23 cellular contexts compared by ENCODE assay signal in genomic region chr1:76802094-76802493, GRCh38.
DNase-seq lines count a peak whose midpoint lies in the region; ATAC-seq lines count a peak whose summit lies in the region.
"Had no signal": no experiment of that assay in that cellular context is flagged by ENCODE, and none has a peak within 500 bp of the region (broad histone marks: within the 10 kb centered on the region; RNA-seq: fewer than 3 reads in every experiment).

No MANE protein-coding gene starts in this region.

- intact Hi-C loops in right cardiac atrium (cut with DNase I) = no loop called here

- ATAC-seq in right cardiac atrium = no peak
- ATAC-seq: K562, PC-3, Right ventricle myocardium inferior had no signal

- H3K9me3 ChIP-seq in right cardiac atrium (ENCODE audit: control insufficient read depth, low read length) = no peaks in the 10 kb centered on the region
- H3K9me3 ChIP-seq: SJCRH30 had no signal

- no peaks in the 10 kb centered on the region for H3K4me1 ChIP-seq in right cardiac atrium (ENCODE audit: control insufficient read depth, insufficient read depth, low read length)

- no peaks in the 10 kb centered on the region for H3K27me3 ChIP-seq in right cardiac atrium (ENCODE audit: control insufficient read depth, insufficient read depth)
- H3K27me3 ChIP-seq: SJCRH30 had no signal

- no peak overlapping the region for H3K27ac ChIP-seq in right cardiac atrium (ENCODE audit: low read length)
- H3K27ac ChIP-seq: 22Rv1, GM23248, SJCRH30 had no signal

- DNase-seq in NCI-H146 (lab: John Stamatoyannopoulos, UW) (peak; percentile 12), NCI-H146 treated with DMSO at 0.1 percent for 48 hours (lab: John Stamatoyannopoulos, UW; ENCODE audit: unreplicated experiment) (no peak), NCI-H446 treated with DMSO at 0.1 percent for 48 hours (lab: John Stamatoyannopoulos, UW) (peak; percentile 69), RPMI7951 (ENCODE audit: low read depth) (peak; percentile 5), retina (peak; percentile 10), right cardiac atrium (no peak), NCI-H2029 (lab: John Stamatoyannopoulos, UW) (no peak)
- no peak for DNase-seq in stimulated activated CD4-positive, alpha-beta T cell treated with anti-CD3 and anti-CD28 coated beads, Interleukin-4, amount 100 ng/mL, for 24 hours
- DNase-seq: ACHN; Calu3; GM23248; H7; Kasumi-1; MV-4-11; NCI-H1105; NCI-H1436 treated with DMSO at 0.1 percent for 48 hours; NCI-H748 treated with DMSO at 0.1 percent for 48 hours; NK-92 treated with Interleukin-12 subunit alpha and Interleukin-12 subunit beta, amount 100 ng/mL, for 24 hours; PC-3; SJCRH30 had no signal

- no peak overlapping the region for H3K4me3 ChIP-seq in right cardiac atrium (ENCODE audit: low read length)
- H3K4me3 ChIP-seq: GM23248, K562, SJCRH30 had no signal

- WGBS in right cardiac atrium = 81% methylated on average over 3 of the region's 3 CpGs

Comparison
In these comparisons a context has a peak if more than half of its experiments do, and no peak if none do; other contexts are left out.
1. DNase-seq: peak in NCI-H146 (single experiment), NCI-H446 treated with DMSO at 0.1 percent for 48 hours (single experiment), RPMI7951 (single experiment) and retina (single experiment); none in NCI-H146 treated with DMSO at 0.1 percent for 48 hours (single experiment), right cardiac atrium (0 of 3), stimulated activated CD4-positive, alpha-beta T cell treated with anti-CD3 and anti-CD28 coated beads, Interleukin-4, amount 100 ng/mL, for 24 hours (single experiment) and NCI-H2029 (single experiment).